In the genomic region with DNA sequence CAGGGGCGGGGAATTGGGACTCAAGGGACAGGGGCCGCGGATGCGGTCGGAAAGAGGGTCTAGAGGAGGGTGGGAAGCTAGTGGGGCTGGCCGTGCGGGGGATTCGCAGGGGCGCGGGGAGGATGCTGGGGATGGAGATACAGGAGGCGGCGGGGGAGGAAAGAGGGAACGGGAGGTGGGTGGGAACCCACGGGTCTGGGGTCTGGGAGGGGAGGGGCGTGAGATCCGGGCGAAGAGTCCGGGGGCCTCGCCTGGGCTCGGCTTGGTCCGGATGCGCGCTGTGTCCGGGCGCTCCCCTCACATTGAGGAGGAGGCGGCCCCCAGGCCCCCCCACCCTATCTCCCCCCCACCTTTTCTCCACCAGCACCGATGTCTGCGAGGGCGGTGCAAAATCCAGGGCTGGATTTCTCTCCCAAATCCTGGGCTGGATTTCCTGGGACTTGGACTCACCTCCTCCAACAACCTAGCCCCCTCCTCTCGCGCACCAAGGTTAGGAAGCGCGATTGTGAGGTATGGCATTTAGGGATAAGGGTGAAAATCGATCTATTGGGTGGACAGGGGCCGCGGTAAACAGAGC, we compare ENCODE assay signal across 1 cellular context.
A peak's percentile ranks its signal among the peaks of the same experiment; 100 is the strongest.
TF ChIP-seq lines count a peak whose summit lies in the region.

TSS of gene AGAP2 (minus strand) at position 82 of the 577 bp plus-strand sequence. CDS start 496 bp downstream, outside the sequence.

TF ChIP-seq in HEK293, 187 proteins besides CTCF, POLR2A, EP300 and RAD21 (continued from another document and continues in another):
- TF ChIP-seq ZNF140 (tag by site-specific recombination; IDR thresholded peaks at IDR 0.05), result no peak
- TF ChIP-seq TCF7L2 (IDR thresholded peaks at IDR 0.05; ENCODE audit: borderline replicate concordance, low read depth, low read length), result no peak
- no peak for TF ChIP-seq ZBTB48 (tag by site-specific recombination; IDR thresholded peaks at IDR 0.05)
- TF ChIP-seq ZNF624 (tag by site-specific recombination; IDR thresholded peaks at IDR 0.05), result no peak
- TF ChIP-seq WT1 (tag by site-specific recombination; IDR thresholded peaks at IDR 0.05), result no peak
- TF ChIP-seq, protein P1, sequence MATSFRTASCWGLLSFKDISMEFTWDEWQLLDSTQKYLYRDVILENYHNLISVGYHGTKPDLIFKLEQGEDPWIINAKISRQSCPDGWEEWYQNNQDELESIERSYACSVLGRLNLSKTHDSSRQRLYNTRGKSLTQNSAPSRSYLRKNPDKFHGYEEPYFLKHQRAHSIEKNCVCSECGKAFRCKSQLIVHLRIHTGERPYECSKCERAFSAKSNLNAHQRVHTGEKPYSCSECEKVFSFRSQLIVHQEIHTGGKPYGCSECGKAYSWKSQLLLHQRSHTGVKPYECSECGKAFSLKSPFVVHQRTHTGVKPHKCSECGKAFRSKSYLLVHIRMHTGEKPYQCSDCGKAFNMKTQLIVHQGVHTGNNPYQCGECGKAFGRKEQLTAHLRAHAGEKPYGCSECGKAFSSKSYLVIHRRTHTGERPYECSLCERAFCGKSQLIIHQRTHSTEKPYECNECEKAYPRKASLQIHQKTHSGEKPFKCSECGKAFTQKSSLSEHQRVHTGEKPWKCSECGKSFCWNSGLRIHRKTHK (tag by site-specific recombination; IDR thresholded peaks at IDR 0.05), result no peak
- TF ChIP-seq SALL2 (tag by site-specific recombination; IDR thresholded peaks at IDR 0.05; ENCODE audit: borderline replicate concordance), result no peak
- TF ChIP-seq ZNF423 (tag by site-specific recombination; IDR thresholded peaks at IDR 0.05), result no peak
- TF ChIP-seq ZNF133 (tag by site-specific recombination; IDR thresholded peaks at IDR 0.05), result no peak
- peak; percentile 70; the same call in 1 of the 2 replicates for TF ChIP-seq ZFP69B (tag by site-specific recombination; IDR thresholded peaks at IDR 0.05)
- no peak for TF ChIP-seq ZNF549 (tag by site-specific recombination; IDR thresholded peaks at IDR 0.05)
- TF ChIP-seq ZNF335 (tag by site-specific recombination; conservative IDR thresholded peaks at IDR 0.05), result peak; percentile 64
- peak; percentile 61 for TF ChIP-seq SP2 (tag by site-specific recombination; IDR thresholded peaks at IDR 0.05)
- peak; percentile 56; the same call in 1 of the 2 replicates for TF ChIP-seq ZNF76 (tag by site-specific recombination; IDR thresholded peaks at IDR 0.05; ENCODE audit: borderline replicate concordance, low read depth)
- no peak for TF ChIP-seq ZNF292 (tag by site-specific recombination; IDR thresholded peaks at IDR 0.05; ENCODE audit: borderline replicate concordance, low read depth)
- TF ChIP-seq ZSCAN23 (tag by site-specific recombination; IDR thresholded peaks at IDR 0.05), result no peak
- no peak for TF ChIP-seq ZNF404 (tag by site-specific recombination; IDR thresholded peaks at IDR 0.05)
- TF ChIP-seq ZNF621 (tag by site-specific recombination; IDR thresholded peaks at IDR 0.05), result no peak
- peak; percentile 61; the same call in 1 of the 2 replicates for TF ChIP-seq ZEB2 (tag by site-specific recombination; IDR thresholded peaks at IDR 0.05)
- TF ChIP-seq ZNF473 (tag by site-specific recombination; IDR thresholded peaks at IDR 0.05), result no peak
- peak; percentile 41; the same call in 1 of the 2 replicates for TF ChIP-seq KLF10 (tag by site-specific recombination; IDR thresholded peaks at IDR 0.05)
- no peak for TF ChIP-seq YY1 (tag by site-specific recombination; IDR thresholded peaks at IDR 0.05)
- peak; percentile 16; the same call in 1 of the 2 replicates for TF ChIP-seq ZNF548 (tag by site-specific recombination; IDR thresholded peaks at IDR 0.05)
- TF ChIP-seq, protein P2, sequence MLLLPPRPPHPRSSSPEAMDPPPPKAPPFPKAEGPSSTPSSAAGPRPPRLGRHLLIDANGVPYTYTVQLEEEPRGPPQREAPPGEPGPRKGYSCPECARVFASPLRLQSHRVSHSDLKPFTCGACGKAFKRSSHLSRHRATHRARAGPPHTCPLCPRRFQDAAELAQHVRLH (tag by site-specific recombination; IDR thresholded peaks at IDR 0.05), result no peak
- no peak for TF ChIP-seq ZNF223 (tag by site-specific recombination; IDR thresholded peaks at IDR 0.05)
- no peak for TF ChIP-seq KLF1 (tag by site-specific recombination; IDR thresholded peaks at IDR 0.05)
- 0 out of 2 replicates have a peak, but pooled peaks have one; percentile 65 for TF ChIP-seq ZNF692 (tag by site-specific recombination; IDR thresholded peaks at IDR 0.05)
- no peak for TF ChIP-seq ZNF510 (tag by site-specific recombination; IDR thresholded peaks at IDR 0.05; ENCODE audit: insufficient replicate concordance)
- TF ChIP-seq PRDM10 (tag by site-specific recombination; IDR thresholded peaks at IDR 0.05), result peak; percentile 83
- TF ChIP-seq GLI4 (tag by site-specific recombination; IDR thresholded peaks at IDR 0.05), result no peak
- no peak for TF ChIP-seq ZNF560 (tag by site-specific recombination; IDR thresholded peaks at IDR 0.05; ENCODE audit: borderline replicate concordance)
- no peak for TF ChIP-seq ZNF37A (tag by site-specific recombination; IDR thresholded peaks at IDR 0.05)
- TF ChIP-seq OVOL3 (tag by site-specific recombination; IDR thresholded peaks at IDR 0.05), result no peak
- peak; percentile 37; the same call in 1 of the 2 replicates for TF ChIP-seq ZNF558 (tag by site-specific recombination; IDR thresholded peaks at IDR 0.05)
- no peak for TF ChIP-seq ZNF155 (tag by site-specific recombination; IDR thresholded peaks at IDR 0.05)
- no peak for TF ChIP-seq ZNF174 (tag by site-specific recombination; IDR thresholded peaks at IDR 0.05)
- no peak for TF ChIP-seq YY2 (tag by site-specific recombination; IDR thresholded peaks at IDR 0.05)
- no peak for TF ChIP-seq ZNF146 (tag by site-specific recombination; IDR thresholded peaks at IDR 0.05)
- no peak for TF ChIP-seq ZNF354C (tag by site-specific recombination; IDR thresholded peaks at IDR 0.05; ENCODE audit: borderline replicate concordance, low read depth)
- no peak for TF ChIP-seq ZFP37 (tag by site-specific recombination; IDR thresholded peaks at IDR 0.05)
- no peak for TF ChIP-seq ZNF184 (tag by site-specific recombination; IDR thresholded peaks at IDR 0.05)
- TF ChIP-seq, protein P3, sequence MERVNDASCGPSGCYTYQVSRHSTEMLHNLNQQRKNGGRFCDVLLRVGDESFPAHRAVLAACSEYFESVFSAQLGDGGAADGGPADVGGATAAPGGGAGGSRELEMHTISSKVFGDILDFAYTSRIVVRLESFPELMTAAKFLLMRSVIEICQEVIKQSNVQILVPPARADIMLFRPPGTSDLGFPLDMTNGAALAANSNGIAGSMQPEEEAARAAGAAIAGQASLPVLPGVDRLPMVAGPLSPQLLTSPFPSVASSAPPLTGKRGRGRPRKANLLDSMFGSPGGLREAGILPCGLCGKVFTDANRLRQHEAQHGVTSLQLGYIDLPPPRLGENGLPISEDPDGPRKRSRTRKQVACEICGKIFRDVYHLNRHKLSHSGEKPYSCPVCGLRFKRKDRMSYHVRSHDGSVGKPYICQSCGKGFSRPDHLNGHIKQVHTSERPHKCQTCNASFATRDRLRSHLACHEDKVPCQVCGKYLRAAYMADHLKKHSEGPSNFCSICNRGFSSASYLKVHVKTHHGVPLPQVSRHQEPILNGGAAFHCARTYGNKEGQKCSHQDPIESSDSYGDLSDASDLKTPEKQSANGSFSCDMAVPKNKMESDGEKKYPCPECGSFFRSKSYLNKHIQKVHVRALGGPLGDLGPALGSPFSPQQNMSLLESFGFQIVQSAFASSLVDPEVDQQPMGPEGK (tag by site-specific recombination; IDR thresholded peaks at IDR 0.05), result peak; percentile 91
- TF ChIP-seq, protein P4, sequence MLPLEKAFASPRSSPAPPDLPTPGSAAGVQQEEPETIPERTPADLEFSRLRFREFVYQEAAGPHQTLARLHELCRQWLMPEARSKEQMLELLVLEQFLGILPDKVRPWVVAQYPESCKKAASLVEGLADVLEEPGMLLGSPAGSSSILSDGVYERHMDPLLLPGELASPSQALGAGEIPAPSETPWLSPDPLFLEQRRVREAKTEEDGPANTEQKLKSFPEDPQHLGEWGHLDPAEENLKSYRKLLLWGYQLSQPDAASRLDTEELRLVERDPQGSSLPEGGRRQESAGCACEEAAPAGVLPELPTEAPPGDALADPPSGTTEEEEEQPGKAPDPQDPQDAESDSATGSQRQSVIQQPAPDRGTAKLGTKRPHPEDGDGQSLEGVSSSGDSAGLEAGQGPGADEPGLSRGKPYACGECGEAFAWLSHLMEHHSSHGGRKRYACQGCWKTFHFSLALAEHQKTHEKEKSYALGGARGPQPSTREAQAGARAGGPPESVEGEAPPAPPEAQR (tag by site-specific recombination; IDR thresholded peaks at IDR 0.05), result no peak
- TF ChIP-seq ZFP3 (tag by site-specific recombination; IDR thresholded peaks at IDR 0.05; ENCODE audit: low read depth), result no peak
- no peak for TF ChIP-seq ZNF707 (tag by site-specific recombination; IDR thresholded peaks at IDR 0.05)
- TF ChIP-seq ZNF10 (tag by site-specific recombination; IDR thresholded peaks at IDR 0.05), result no peak
- TF ChIP-seq ZNF785 (tag by site-specific recombination; IDR thresholded peaks at IDR 0.05), result no peak
- no peak for TF ChIP-seq ZNF585B (tag by site-specific recombination; IDR thresholded peaks at IDR 0.05)
- TF ChIP-seq ZNF391 (tag by site-specific recombination; IDR thresholded peaks at IDR 0.05; ENCODE audit: borderline replicate concordance, low read depth), result peak; percentile 56; the same call in 1 of the 2 replicates
- TF ChIP-seq ZNF654 (tag by site-specific recombination; IDR thresholded peaks at IDR 0.05; ENCODE audit: low read depth), result no peak
- TF ChIP-seq KLF9 (tag by site-specific recombination; IDR thresholded peaks at IDR 0.05; ENCODE audit: low read depth), result peak; percentile 48
- TF ChIP-seq ZNF433 (tag by site-specific recombination; IDR thresholded peaks at IDR 0.05; ENCODE audit: low read depth), result no peak
- no peak; the same call in 1 of the 2 replicates for TF ChIP-seq ZBTB20 (tag by site-specific recombination; IDR thresholded peaks at IDR 0.05)
- TF ChIP-seq ZNF792 (tag by site-specific recombination; IDR thresholded peaks at IDR 0.05), result no peak
- no peak for TF ChIP-seq MZF1 (tag by site-specific recombination; IDR thresholded peaks at IDR 0.05; ENCODE audit: borderline replicate concordance)
- peak; percentile 27; the same call in 1 of the 2 replicates for TF ChIP-seq ZNF394 (tag by site-specific recombination; IDR thresholded peaks at IDR 0.05; ENCODE audit: borderline replicate concordance)
- no peak for TF ChIP-seq ZNF791 (tag by site-specific recombination; IDR thresholded peaks at IDR 0.05)
- TF ChIP-seq ZBTB10 (tag by site-specific recombination; IDR thresholded peaks at IDR 0.05), result peak; percentile 51
